24 cellular contexts compared by ENCODE assay signal in the genomic region with DNA sequence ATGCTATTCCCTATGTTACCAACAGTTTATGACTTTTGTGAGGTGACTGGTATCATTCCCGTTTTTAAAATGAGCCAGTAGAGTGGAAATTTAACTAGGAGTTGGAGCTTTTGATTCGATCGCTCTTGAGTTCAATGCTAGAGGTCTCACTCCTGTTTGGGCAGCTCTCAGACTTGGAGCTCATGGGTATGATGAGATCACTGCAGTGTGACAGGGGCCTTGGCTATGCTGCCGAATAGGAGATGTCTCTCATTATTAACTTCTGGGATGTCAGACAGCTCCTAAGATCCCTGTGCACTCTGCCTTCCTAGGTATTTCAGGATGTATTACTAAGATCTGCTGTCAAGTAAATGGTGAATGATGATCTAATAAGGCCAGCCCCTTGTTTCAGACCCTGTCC.
"Had no signal": no experiment of that assay in that cellular context is flagged by ENCODE, and none has a peak within 500 bp of the region (broad histone marks: within the 10 kb centered on the region; RNA-seq: fewer than 3 reads in every experiment).

No MANE protein-coding gene starts in this region.

- DNase-seq: activated CD4-positive, alpha-beta T cell treated with anti-CD3 and anti-CD28 coated beads, Interleukin-2, amount 10 ng/mL, durations not matched to agents 24 days and 14 days; activated CD8-positive, alpha-beta T cell treated with anti-CD3 and anti-CD28 coated beads for 36 hours; activated naive CD4-positive, alpha-beta T cell treated with Interleukin-2 at 50 U/mL for 16 hours; activated naive CD8-positive, alpha-beta T cell treated with anti-CD3 and anti-CD28 coated beads, Interleukin-2, amount 10 ng/mL, durations not matched to agents 7 days and 5 days; activated T-cell treated with anti-CD3 and anti-CD28 coated beads, Interleukin-2, amount 50 U/mL, for 24 hours; cerebellar nuclear complex; effector CD8-positive, alpha-beta T cell; left colon; midbrain; nephron progenitor cell; nucleus accumbens; posterior cingulate gyrus; retina; stimulated activated naive CD8-positive, alpha-beta T cell treated with anti-CD3 and anti-CD28 coated beads, Interleukin-15, amount 100 ng/mL, for 72 hours; T-cell; upper lobe of left lung had no signal

- H3K36me3 Mint-ChIP-seq: activated naive CD8-positive, alpha-beta T cell treated with anti-CD3 and anti-CD28 coated beads, Interleukin-2, amount 10 ng/mL, durations not matched to agents 7 days and 5 days; T-cell had no signal

- H3K36me3 ChIP-seq: breast epithelium, suprapubic skin, upper lobe of left lung had no signal

- H3K27ac ChIP-seq: breast epithelium, hepatocyte, SK-N-MC, skin epidermis, suprapubic skin, upper lobe of left lung had no signal

- H3K4me2 ChIP-seq: hepatocyte had no signal

- H3K4me3 Mint-ChIP-seq: activated CD4-positive, alpha-beta T cell treated with anti-CD3 and anti-CD28 coated beads, Interleukin-2, amount 10 ng/mL, durations not matched to agents 24 days and 14 days; activated CD8-positive, alpha-beta T cell treated with anti-CD3 and anti-CD28 coated beads for 36 hours; activated naive CD8-positive, alpha-beta T cell treated with anti-CD3 and anti-CD28 coated beads, Interleukin-2, amount 10 ng/mL, durations not matched to agents 7 days and 5 days; activated T-cell treated with anti-CD3 and anti-CD28 coated beads, Interleukin-2, amount 50 U/mL, for 24 hours; nephron progenitor cell; stimulated activated naive CD8-positive, alpha-beta T cell treated with anti-CD3 and anti-CD28 coated beads, Interleukin-15, amount 100 ng/mL, for 72 hours; T-cell had no signal

- H3K4me1 Mint-ChIP-seq: activated CD4-positive, alpha-beta T cell treated with anti-CD3 and anti-CD28 coated beads, Interleukin-2, amount 10 ng/mL, durations not matched to agents 24 days and 14 days; activated naive CD8-positive, alpha-beta T cell treated with anti-CD3 and anti-CD28 coated beads, Interleukin-2, amount 10 ng/mL, durations not matched to agents 7 days and 5 days; stimulated activated naive CD8-positive, alpha-beta T cell treated with anti-CD3 and anti-CD28 coated beads, Interleukin-15, amount 100 ng/mL, for 72 hours; T-cell had no signal

- H3K9me3 Mint-ChIP-seq: activated CD4-positive, alpha-beta T cell treated with anti-CD3 and anti-CD28 coated beads, Interleukin-2, amount 10 ng/mL, durations not matched to agents 24 days and 14 days; activated CD8-positive, alpha-beta T cell treated with anti-CD3 and anti-CD28 coated beads for 36 hours; activated naive CD8-positive, alpha-beta T cell treated with anti-CD3 and anti-CD28 coated beads, Interleukin-2, amount 10 ng/mL, durations not matched to agents 7 days and 5 days; activated T-cell treated with anti-CD3 and anti-CD28 coated beads, Interleukin-2, amount 50 U/mL, for 24 hours; activated T-helper 2 cell treated with anti-CD3 and anti-CD28 coated beads, Interferon-gamma antibody, Interleukin-2, Interleukin-4, amounts not matched to agents 10 μg/mL and 5 μg/mL and 100 μg/mL, durations not matched to agents 14 hours and 24 hours and 36 hours; nephron progenitor cell; stimulated activated naive CD8-positive, alpha-beta T cell treated with anti-CD3 and anti-CD28 coated beads, Interleukin-15, amount 100 ng/mL, for 72 hours; T-cell had no signal

- H3K27me3 ChIP-seq: breast epithelium, hepatocyte, suprapubic skin, upper lobe of left lung had no signal

- ATAC-seq: activated CD8-positive, alpha-beta T cell treated with anti-CD3 and anti-CD28 coated beads for 36 hours; esophagus mucosa; left colon; stimulated activated naive CD8-positive, alpha-beta T cell treated with anti-CD3 and anti-CD28 coated beads, Interleukin-15, amount 100 ng/mL, for 72 hours; T-cell had no signal

- H3K4me1 ChIP-seq: breast epithelium had no signal

- H3K27ac Mint-ChIP-seq: activated CD4-positive, alpha-beta T cell treated with anti-CD3 and anti-CD28 coated beads, Interleukin-2, amount 10 ng/mL, durations not matched to agents 24 days and 14 days; activated CD8-positive, alpha-beta T cell treated with anti-CD3 and anti-CD28 coated beads for 36 hours; activated naive CD8-positive, alpha-beta T cell treated with anti-CD3 and anti-CD28 coated beads, Interleukin-2, amount 10 ng/mL, durations not matched to agents 7 days and 5 days; activated T-cell treated with anti-CD3 and anti-CD28 coated beads, Interleukin-2, amount 50 U/mL, for 24 hours; activated T-helper 2 cell treated with anti-CD3 and anti-CD28 coated beads, Interferon-gamma antibody, Interleukin-2, Interleukin-4, amounts not matched to agents 10 μg/mL and 5 μg/mL and 100 μg/mL, durations not matched to agents 14 hours and 24 hours and 36 hours; stimulated activated naive CD8-positive, alpha-beta T cell treated with anti-CD3 and anti-CD28 coated beads, Interleukin-15, amount 100 ng/mL, for 72 hours; T-cell had no signal

- H3K9me3 ChIP-seq: breast epithelium, suprapubic skin, upper lobe of left lung had no signal

- H2AFZ ChIP-seq: hepatocyte had no signal

- H3K4me3 ChIP-seq: breast epithelium, hepatocyte, lung, SK-N-MC, skin epidermis, suprapubic skin, upper lobe of left lung had no signal

- H3K79me2 ChIP-seq: hepatocyte had no signal
